14 cellular contexts compared by ENCODE assay signal in genomic region chr3:69160107-69160506, GRCh38. TPM values are rescaled to one million over a fixed set of nuclear protein-coding genes. Genes with fewer than 3 reads are reported as not detected.
DNase-seq lines count a peak whose midpoint lies in the region; ATAC-seq and TF ChIP-seq lines count a peak whose summit lies in the region.
"Had no signal": no experiment of that assay in that cellular context is flagged by ENCODE, and none has a peak within 500 bp of the region (broad histone marks: within the 10 kb centered on the region; RNA-seq: fewer than 3 reads in every experiment).

No MANE protein-coding gene starts in this region.

- TF ChIP-seq CTCF in DND-41 (IDR thresholded peaks at IDR 0.05; ENCODE audit: borderline replicate concordance, extremely low read depth, low read length, poor library complexity, severe bottlenecking): no peak
- no peak for TF ChIP-seq CTCF in OCI-LY3 (IDR thresholded peaks at IDR 0.05; ENCODE audit: low read depth, low read length)

- H3K36me3 ChIP-seq in DND-41 (ENCODE audit: insufficient read depth, low read length): no peaks in the 10 kb centered on the region
- H3K36me3 ChIP-seq in OCI-LY3 (replicated peaks; ENCODE audit: low read depth, low read length): no peaks in the 10 kb centered on the region
- H3K36me3 ChIP-seq: BLaER1 treated with 17β-estradiol and CSF1 and Interleukin-3, amounts not matched to agents 10 nM and 100 nM; HAP-1 had no signal

- H3K4me2 ChIP-seq in DND-41 (ENCODE audit: insufficient read depth, low read length) (no peak overlapping the region), OCI-LY3 (ENCODE audit: low read length) (peak overlapping the region; percentile 10; the same call in 1 of the 2 replicates)
- H3K4me2 ChIP-seq: BLaER1 treated with 17β-estradiol and CSF1 and Interleukin-3, amounts not matched to agents 10 nM and 100 nM had no signal

- H4K20me1 ChIP-seq in DND-41 (ENCODE audit: insufficient read depth, low read length) (no peaks in the 10 kb centered on the region), OCI-LY3 (ENCODE audit: insufficient read depth, low read length) (no peaks in the 10 kb centered on the region)
- H4K20me1 ChIP-seq: BLaER1 treated with 17β-estradiol and CSF1 and Interleukin-3, amounts not matched to agents 10 nM and 100 nM had no signal

- H3K9me3 ChIP-seq in DND-41 (ENCODE audit: insufficient read depth, low read length, severe bottlenecking) (no peaks in the 10 kb centered on the region), OCI-LY3 (ENCODE audit: insufficient read depth, low read length) (no peaks in the 10 kb centered on the region)
- H3K9me3 ChIP-seq: BLaER1 treated with 17β-estradiol and CSF1 and Interleukin-3, amounts not matched to agents 10 nM and 100 nM; HAP-1 had no signal

- peaks cover 11% of the 10 kb centered on the region for H3K27me3 Mint-ChIP-seq in activated CD8-positive, alpha-beta memory T cell treated with anti-CD3 and anti-CD28 coated beads, Interleukin-2, amount 10 ng/mL, durations not matched to agents 7 days and 5 days

- H3K36me3 Mint-ChIP-seq in activated CD8-positive, alpha-beta memory T cell treated with anti-CD3 and anti-CD28 coated beads, Interleukin-2, amount 10 ng/mL, durations not matched to agents 7 days and 5 days: no peaks in the 10 kb centered on the region
- H3K36me3 Mint-ChIP-seq: CD4-positive, CD25-positive, alpha-beta regulatory T cell had no signal

- CTCF ChIA-PET in activated CD8-positive, alpha-beta memory T cell treated with anti-CD3 and anti-CD28 coated beads, Interleukin-2, amount 10 ng/mL, durations not matched to agents 7 days and 5 days (lab: Charles Lee): interaction anchor here (1.0 to 14.8 kb wide), 8 partner anchors 10 to 250 kb away, joined by 3 to 291 read pairs (median 5); partner anchors contain the start of genes FRMD4B and LMOD3

- DNase-seq in activated CD8-positive, alpha-beta memory T cell treated with anti-CD3 and anti-CD28 coated beads, Interleukin-2, amount 10 ng/mL, durations not matched to agents 7 days and 5 days: no peak
- no peak for DNase-seq in activated CD8-positive, alpha-beta memory T cell treated with anti-CD3 and anti-CD28 coated beads, Interleukin-2, amount 50 U/mL, for 48 hours
- DNase-seq in DND-41 (no peak), GOT3 (lab: John Stamatoyannopoulos, UW) (no peak), NOMO-1 treated with DMSO at 0.1 percent for 48 hours (lab: John Stamatoyannopoulos, UW; ENCODE audit: unreplicated experiment) (no peak)
- no peak for DNase-seq in stimulated activated naive CD8-positive, alpha-beta T cell treated with anti-CD3 and anti-CD28 coated beads, Interleukin-15, Interleukin-2, amounts not matched to agents 100 U/mL and 50 U/mL, for 24 hours
- DNase-seq: ACHN; CD4-positive, CD25-positive, alpha-beta regulatory T cell had no signal

- H3K27ac ChIP-seq in DND-41 (ENCODE audit: low read length) (no peak overlapping the region), OCI-LY3 (ENCODE audit: low read length) (no peak overlapping the region)
- H3K27ac ChIP-seq: BLaER1 treated with 17β-estradiol and CSF1 and Interleukin-3, amounts not matched to agents 10 nM and 100 nM had no signal

- no peak overlapping the region for H3K4me3 Mint-ChIP-seq in activated CD8-positive, alpha-beta memory T cell treated with anti-CD3 and anti-CD28 coated beads, Interleukin-2, amount 10 ng/mL, durations not matched to agents 7 days and 5 days
- H3K4me3 Mint-ChIP-seq: CD4-positive, CD25-positive, alpha-beta regulatory T cell had no signal

- H3K9me3 Mint-ChIP-seq in activated CD8-positive, alpha-beta memory T cell treated with anti-CD3 and anti-CD28 coated beads, Interleukin-2, amount 10 ng/mL, durations not matched to agents 7 days and 5 days (ENCODE audit: low read depth): no peaks in the 10 kb centered on the region
- H3K9me3 Mint-ChIP-seq: CD4-positive, CD25-positive, alpha-beta regulatory T cell had no signal

- H2AFZ ChIP-seq in DND-41 (ENCODE audit: low read depth, low read length): no peak overlapping the region
- H2AFZ ChIP-seq in OCI-LY3 (ENCODE audit: low read depth, low read length): 0 out of 2 replicates have a peak overlapping the region, but pooled peaks have one; percentile 27

- H3K79me2 ChIP-seq in DND-41 (ENCODE audit: insufficient read depth, low read length) (no peaks in the 10 kb centered on the region), OCI-LY3 (ENCODE audit: low read length) (no peaks in the 10 kb centered on the region)

- H3K27me3 ChIP-seq in DND-41 (ENCODE audit: insufficient read depth, low read length, poor library complexity) (no peaks in the 10 kb centered on the region), OCI-LY3 (ENCODE audit: low read depth, low read length) (peaks cover 11% of the 10 kb centered on the region; the same call in 1 of the 2 replicates)
- H3K27me3 ChIP-seq: BLaER1 treated with 17β-estradiol and CSF1 and Interleukin-3, amounts not matched to agents 10 nM and 100 nM had no signal

- ATAC-seq in activated CD8-positive, alpha-beta memory T cell treated with anti-CD3 and anti-CD28 coated beads, Interleukin-2, amount 10 ng/mL, durations not matched to agents 7 days and 5 days: peak; percentile 24
- 0 out of 3 replicates have a peak, but pooled peaks have one; percentile 18 for ATAC-seq in DND-41 (ENCODE audit: insufficient read depth, low read depth)
- ATAC-seq in stimulated activated naive CD8-positive, alpha-beta T cell treated with anti-CD3 and anti-CD28 coated beads, Interleukin-15, Interleukin-2, amounts not matched to agents 100 U/mL and 50 U/mL, for 24 hours: peak; percentile 60

- H3K27ac Mint-ChIP-seq in activated CD8-positive, alpha-beta memory T cell treated with anti-CD3 and anti-CD28 coated beads, Interleukin-2, amount 10 ng/mL, durations not matched to agents 7 days and 5 days: no peak overlapping the region
- H3K27ac Mint-ChIP-seq: CD4-positive, CD25-positive, alpha-beta regulatory T cell had no signal

- no peak overlapping the region for H3K9ac ChIP-seq in DND-41 (ENCODE audit: low read depth, low read length)
- no peak overlapping the region for H3K9ac ChIP-seq in OCI-LY3 (ENCODE audit: low read length)
- H3K9ac ChIP-seq: BLaER1 treated with 17β-estradiol and CSF1 and Interleukin-3, amounts not matched to agents 10 nM and 100 nM had no signal

- H3K4me3 ChIP-seq in DND-41 (ENCODE audit: low read depth in 1 of 2, low read length in 2 of 2) (no peak overlapping the region), OCI-LY3 (ENCODE audit: low read length) (no peak overlapping the region)
- H3K4me3 ChIP-seq: BLaER1 treated with 17β-estradiol and CSF1 and Interleukin-3, amounts not matched to agents 10 nM and 100 nM; HAP-1 had no signal

- H3K4me1 ChIP-seq in DND-41 (ENCODE audit: insufficient read depth, low read length): no peaks in the 10 kb centered on the region
- H3K4me1 ChIP-seq in OCI-LY3 (ENCODE audit: low read length): peaks cover 8% of the 10 kb centered on the region
- H3K4me1 ChIP-seq: BLaER1 treated with 17β-estradiol and CSF1 and Interleukin-3, amounts not matched to agents 10 nM and 100 nM; HAP-1 had no signal

- peaks cover 18% of the 10 kb centered on the region for H3K4me1 Mint-ChIP-seq in activated CD8-positive, alpha-beta memory T cell treated with anti-CD3 and anti-CD28 coated beads, Interleukin-2, amount 10 ng/mL, durations not matched to agents 7 days and 5 days

RNA-seq across cellular contexts. Expression of gene LMOD3, which starts 37.7 kb away (rescaled TPM):
- total RNA-seq in activated CD8-positive, alpha-beta memory T cell treated with anti-CD3 and anti-CD28 coated beads, Interleukin-2, amount 10 ng/mL, durations not matched to agents 7 days and 5 days: not detected
- total RNA-seq: A172; CD4-positive, CD25-positive, alpha-beta regulatory T cell; G401; H1 had no signal
